Comparison of ENCODE assay signal across 1 cellular context in genomic region chr1:1374861-1375662, GRCh38.
TF ChIP-seq lines count a peak whose summit lies in the region.

TSS of gene AURKAIP1 (minus strand) at chr1:1375207. CDS start at chr1:1374756, 451 bp downstream.

TF ChIP-seq in K562, 482 proteins besides CTCF, POLR2A, EP300 and RAD21 (continued from another document and continues in another):
- TF ChIP-seq CHD7 (IDR thresholded peaks at IDR 0.05; ENCODE audit: low read depth, low read length) = peak; percentile 80
- no peak for TF ChIP-seq ZBTB2 (IDR thresholded peaks at IDR 0.05)
- peak; percentile 93 for TF ChIP-seq FOXJ2 (tag; IDR thresholded peaks at IDR 0.05)
- peak; percentile 99 for TF ChIP-seq CXXC5 (CRISPR knock-in tag; IDR thresholded peaks at IDR 0.05)
- no peak for TF ChIP-seq TAL1 (IDR thresholded peaks at IDR 0.05)
- no peak for TF ChIP-seq TRIM25 (IDR thresholded peaks at IDR 0.05; ENCODE audit: borderline replicate concordance)
- TF ChIP-seq MYNN (IDR thresholded peaks at IDR 0.05) = peak; percentile 71; the same call in 1 of the 2 replicates
- no peak for TF ChIP-seq MYNN (CRISPR knock-in tag; IDR thresholded peaks at IDR 0.05)
- TF ChIP-seq KAT8 (IDR thresholded peaks at IDR 0.05; ENCODE audit: low read depth) = no peak
- peak; percentile 100 for TF ChIP-seq UBTF (IDR thresholded peaks at IDR 0.05; ENCODE audit: borderline replicate concordance in 1 of 2, low read depth in 2 of 2, low read length in 2 of 2)
- peak; percentile 87; the same call in 1 of the 2 replicates for TF ChIP-seq CGGBP1 (CRISPR knock-in tag; IDR thresholded peaks at IDR 0.05)
- TF ChIP-seq FIP1L1 (IDR thresholded peaks at IDR 0.05; ENCODE audit: low read depth, low read length, poor library complexity, severe bottlenecking) = peak; percentile 99
- TF ChIP-seq MTA3 (IDR thresholded peaks at IDR 0.05; ENCODE audit: borderline replicate concordance) = peak; percentile 97
- peak; percentile 99 for TF ChIP-seq PREB (CRISPR knock-in tag; IDR thresholded peaks at IDR 0.05)
- peak; percentile 97 for TF ChIP-seq RREB1 (CRISPR knock-in tag; IDR thresholded peaks at IDR 0.05)
- TF ChIP-seq E4F1 (CRISPR knock-in tag; IDR thresholded peaks at IDR 0.05; ENCODE audit: borderline replicate concordance) = peak; percentile 26; the same call in 1 of the 2 replicates
- TF ChIP-seq E2F4 (CRISPR knock-in tag; IDR thresholded peaks at IDR 0.05; ENCODE audit: low read depth) = peak; percentile 55; the same call in 1 of the 2 replicates
- peak; percentile 88 for TF ChIP-seq OTX1 (CRISPR knock-in tag; IDR thresholded peaks at IDR 0.05)
- TF ChIP-seq HNRNPL (IDR thresholded peaks at IDR 0.05; ENCODE audit: low read depth, low read length) = peak; percentile 87; the same call in 1 of the 2 replicates
- TF ChIP-seq C11orf30 (IDR thresholded peaks at IDR 0.05; ENCODE audit: low read depth) = peak; percentile 99
